Comparison of ENCODE assay signal across 11 cellular contexts in the genomic region with DNA sequence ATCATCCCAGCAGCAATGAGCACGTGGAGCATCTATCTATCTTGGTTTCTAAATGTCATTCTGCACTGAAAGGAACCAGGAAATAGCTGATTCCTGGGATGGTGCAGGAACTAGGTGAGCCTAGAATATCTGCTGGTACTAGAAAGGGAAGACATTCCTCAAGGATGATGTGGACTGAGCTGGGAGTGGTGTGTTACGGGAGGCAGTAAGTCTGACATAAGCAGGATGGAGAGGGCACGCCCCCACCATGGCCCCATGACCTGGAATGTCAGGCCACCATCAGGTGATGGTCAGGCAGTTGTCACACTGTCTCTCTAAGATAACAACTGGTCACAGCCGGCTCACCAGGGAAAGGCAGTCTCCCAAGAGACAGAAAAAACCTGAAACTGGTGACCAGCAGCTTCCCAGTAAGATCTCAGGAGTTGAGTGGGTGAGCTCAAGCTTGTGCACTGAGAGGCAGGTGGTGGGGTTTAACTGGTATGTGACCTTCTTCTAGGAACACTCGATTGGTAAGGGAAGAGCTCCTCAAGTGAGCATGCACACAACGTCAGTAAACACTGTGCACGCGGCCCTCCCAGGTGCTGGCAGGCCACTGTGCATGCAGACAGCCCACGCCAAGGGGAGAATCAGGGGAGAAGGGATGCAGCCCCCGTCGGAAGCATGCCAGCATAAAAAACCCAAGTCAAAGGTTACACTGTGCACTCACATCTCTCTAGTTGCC.
A peak's percentile ranks its signal among the peaks of the same experiment; 100 is the strongest.
DNase-seq lines count a peak whose midpoint lies in the region; ATAC-seq and TF ChIP-seq lines count a peak whose summit lies in the region.
"Had no signal": no experiment of that assay in that cellular context is flagged by ENCODE, and none has a peak within 500 bp of the region (broad histone marks: within the 10 kb centered on the region; RNA-seq: fewer than 3 reads in every experiment).

No MANE protein-coding gene starts in this region.

- no peak overlapping the region for H3K27ac ChIP-seq in HEK293 (ENCODE audit: extremely low read depth, low read depth, low read length)
- no peak overlapping the region for H3K27ac ChIP-seq in brain microvascular endothelial cell
- H3K27ac ChIP-seq in left lung = peak overlapping the region; percentile 65 to 66

- peak; percentile 72 for DNase-seq in 8988T
- DNase-seq in brain microvascular endothelial cell = peak; percentile 39
- DNase-seq in left lung = peak in 1 of 2 donors; percentile 70
- DNase-seq in activated CD8-positive, alpha-beta T cell treated with anti-CD3 and anti-CD28 coated beads for 36 hours = no peak
- no peak for DNase-seq in activated naive CD4-positive, alpha-beta T cell treated with anti-CD3 and anti-CD28 coated beads, Interleukin-2, amount 10 ng/mL, durations not matched to agents 7 days and 5 days
- DNase-seq in cerebellum (ENCODE audit: low spot score) = no peak
- no peak for DNase-seq in NCI-H526 treated with DMSO at 0.1 percent for 48 hours (lab: John Stamatoyannopoulos, UW)
- DNase-seq: NCI-H1436 treated with DMSO at 0.1 percent for 48 hours had no signal

- TF ChIP-seq CTCF in HEK293 (tag by site-specific recombination; IDR thresholded peaks at IDR 0.05) (no peak), brain microvascular endothelial cell (IDR thresholded peaks at IDR 0.05; ENCODE audit: low read depth, low read length, missing control alignments) (no peak), left lung (IDR thresholded peaks at IDR 0.05) (no peak)
- TF ChIP-seq CTCF in activated CD8-positive, alpha-beta T cell treated with anti-CD3 and anti-CD28 coated beads for 36 hours (IDR thresholded peaks at IDR 0.05) = no peak

- H3K4me1 ChIP-seq in HEK293 (ENCODE audit: control insufficient read depth, insufficient read depth, low read length) (no peaks in the 10 kb centered on the region), left lung (peaks cover 4 to 50% of the 10 kb centered on the region in 2 donors)

- H3K36me3 Mint-ChIP-seq in activated CD8-positive, alpha-beta T cell treated with anti-CD3 and anti-CD28 coated beads for 36 hours (ENCODE audit: low read depth) = no peaks in the 10 kb centered on the region
- H3K36me3 Mint-ChIP-seq in activated naive CD4-positive, alpha-beta T cell treated with anti-CD3 and anti-CD28 coated beads, Interleukin-2, amount 10 ng/mL, durations not matched to agents 7 days and 5 days = no peaks in the 10 kb centered on the region

- H3K4me3 ChIP-seq in HEK293 (ENCODE audit: low read depth, low read length) (no peak overlapping the region), brain microvascular endothelial cell (ENCODE audit: low read depth, low read length) (no peak overlapping the region), left lung (no peak overlapping the region)

- H3K27me3 ChIP-seq in brain microvascular endothelial cell (replicated peaks) (no peaks in the 10 kb centered on the region), left lung (no peaks in the 10 kb centered on the region)

- in situ Hi-C loops in brain microvascular endothelial cell (cut with HindIII; ENCODE audit: low pct_ligation_motif_present, low sequenced_read_pairs) = no loop called here

- H3K36me3 ChIP-seq in HEK293 (ENCODE audit: control insufficient read depth in 2 of 2, insufficient read depth in 1 of 2, low read length in 2 of 2) (no peaks in the 10 kb centered on the region), brain microvascular endothelial cell (replicated peaks) (no peaks in the 10 kb centered on the region), left lung (no peaks in the 10 kb centered on the region)

- POLR2A ChIA-PET in HEK293 (lab: Yijun Ruan, JAX) = no interaction called here
- POLR2A ChIA-PET in activated CD8-positive, alpha-beta T cell treated with anti-CD3 and anti-CD28 coated beads for 36 hours (lab: Charles Lee) = no interaction called here

- peaks cover 5% of the 10 kb centered on the region for H3K4me1 Mint-ChIP-seq in activated CD8-positive, alpha-beta T cell treated with anti-CD3 and anti-CD28 coated beads for 36 hours (ENCODE audit: low read depth)
- H3K4me1 Mint-ChIP-seq in activated naive CD4-positive, alpha-beta T cell treated with anti-CD3 and anti-CD28 coated beads, Interleukin-2, amount 10 ng/mL, durations not matched to agents 7 days and 5 days = peaks cover 14% of the 10 kb centered on the region

- no peak overlapping the region for H3K4me3 Mint-ChIP-seq in activated CD8-positive, alpha-beta T cell treated with anti-CD3 and anti-CD28 coated beads for 36 hours
- H3K4me3 Mint-ChIP-seq in activated naive CD4-positive, alpha-beta T cell treated with anti-CD3 and anti-CD28 coated beads, Interleukin-2, amount 10 ng/mL, durations not matched to agents 7 days and 5 days = no peak overlapping the region
- H3K4me3 Mint-ChIP-seq: central memory CD8-positive, alpha-beta T cell; stimulated activated effector memory CD8-positive, alpha-beta T cell treated with anti-CD3 and anti-CD28 coated beads, Interleukin-12 subunit alpha, Interleukin-12 subunit beta, amount 100 ng/mL, for 72 hours had no signal

- intact Hi-C loops in left lung (cut with DNase I) = no loop called here
- intact Hi-C loops in activated CD8-positive, alpha-beta T cell treated with anti-CD3 and anti-CD28 coated beads for 36 hours (cut with micrococcal nuclease) = no loop called here

- peaks cover 2% of the 10 kb centered on the region for H3K9me3 Mint-ChIP-seq in activated CD8-positive, alpha-beta T cell treated with anti-CD3 and anti-CD28 coated beads for 36 hours
- H3K9me3 Mint-ChIP-seq in activated naive CD4-positive, alpha-beta T cell treated with anti-CD3 and anti-CD28 coated beads, Interleukin-2, amount 10 ng/mL, durations not matched to agents 7 days and 5 days = peaks cover 4% of the 10 kb centered on the region

- ATAC-seq in left lung = peak; percentile 80
- ATAC-seq in activated CD8-positive, alpha-beta T cell treated with anti-CD3 and anti-CD28 coated beads for 36 hours = no peak
- ATAC-seq: stimulated activated effector memory CD8-positive, alpha-beta T cell treated with anti-CD3 and anti-CD28 coated beads, Interleukin-12 subunit alpha, Interleukin-12 subunit beta, amount 100 ng/mL, for 72 hours had no signal

- H3K9me3 ChIP-seq in HEK293 (ENCODE audit: control insufficient read depth, insufficient read depth, low read depth, low read length) (no peaks in the 10 kb centered on the region), left lung (no peaks in the 10 kb centered on the region)

- no peaks in the 10 kb centered on the region for H3K27me3 Mint-ChIP-seq in activated CD8-positive, alpha-beta T cell treated with anti-CD3 and anti-CD28 coated beads for 36 hours
- peaks cover 26% of the 10 kb centered on the region for H3K27me3 Mint-ChIP-seq in activated naive CD4-positive, alpha-beta T cell treated with anti-CD3 and anti-CD28 coated beads, Interleukin-2, amount 10 ng/mL, durations not matched to agents 7 days and 5 days
- H3K27me3 Mint-ChIP-seq: central memory CD8-positive, alpha-beta T cell had no signal

- no peak overlapping the region for H3K27ac Mint-ChIP-seq in activated CD8-positive, alpha-beta T cell treated with anti-CD3 and anti-CD28 coated beads for 36 hours
- no peak overlapping the region for H3K27ac Mint-ChIP-seq in activated naive CD4-positive, alpha-beta T cell treated with anti-CD3 and anti-CD28 coated beads, Interleukin-2, amount 10 ng/mL, durations not matched to agents 7 days and 5 days

- CTCF ChIA-PET in HEK293 (lab: Yijun Ruan, JAX) = interaction anchor here (0.6 to 1.5 kb wide), 4 partner anchors 10 to 959 kb away, joined by 3 to 4 read pairs (median 3); no protein-coding TSS in a partner anchor
- CTCF ChIA-PET in activated CD8-positive, alpha-beta T cell treated with anti-CD3 and anti-CD28 coated beads for 36 hours (lab: Charles Lee) = no interaction called here
- CTCF ChIA-PET in activated naive CD4-positive, alpha-beta T cell treated with anti-CD3 and anti-CD28 coated beads, Interleukin-2, amount 10 ng/mL, durations not matched to agents 7 days and 5 days (lab: Charles Lee) = no interaction called here

TF ChIP-seq in HEK293, 187 proteins besides CTCF, POLR2A, EP300 and RAD21:
- TF ChIP-seq, protein P1, sequence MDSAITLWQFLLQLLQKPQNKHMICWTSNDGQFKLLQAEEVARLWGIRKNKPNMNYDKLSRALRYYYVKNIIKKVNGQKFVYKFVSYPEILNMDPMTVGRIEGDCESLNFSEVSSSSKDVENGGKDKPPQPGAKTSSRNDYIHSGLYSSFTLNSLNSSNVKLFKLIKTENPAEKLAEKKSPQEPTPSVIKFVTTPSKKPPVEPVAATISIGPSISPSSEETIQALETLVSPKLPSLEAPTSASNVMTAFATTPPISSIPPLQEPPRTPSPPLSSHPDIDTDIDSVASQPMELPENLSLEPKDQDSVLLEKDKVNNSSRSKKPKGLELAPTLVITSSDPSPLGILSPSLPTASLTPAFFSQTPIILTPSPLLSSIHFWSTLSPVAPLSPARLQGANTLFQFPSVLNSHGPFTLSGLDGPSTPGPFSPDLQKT (IDR thresholded peaks at IDR 0.05; ENCODE audit: borderline replicate concordance, low read depth, low read length) = no peak
- TF ChIP-seq PRDM1 (tag by site-specific recombination; IDR thresholded peaks at IDR 0.05) = 0 out of 2 replicates have a peak, but pooled peaks have one; percentile 44

Comparison
In these comparisons a context has a peak if more than half of its experiments do, and no peak if none do; other contexts are left out.
1. DNase-seq: peak in 8988T (single experiment) and brain microvascular endothelial cell (single experiment); none in activated CD8-positive, alpha-beta T cell treated with anti-CD3 and anti-CD28 coated beads for 36 hours (single experiment), activated naive CD4-positive, alpha-beta T cell treated with anti-CD3 and anti-CD28 coated beads, Interleukin-2, amount 10 ng/mL, durations not matched to agents 7 days and 5 days (single experiment), cerebellum (single experiment) and NCI-H526 treated with DMSO at 0.1 percent for 48 hours (single experiment).
2. H3K27ac ChIP-seq: peak in left lung (2 of 2); none in HEK293 (single experiment) and brain microvascular endothelial cell (single experiment).